ENCODE assay signal across 8 cellular contexts in genomic region chr12:53501615-53502181, GRCh38. TPM values are rescaled to one million over a fixed set of nuclear protein-coding genes. Genes with fewer than 3 reads are reported as not detected.
DNase-seq lines count a peak whose midpoint lies in the region; TF ChIP-seq lines count a peak whose summit lies in the region.

No MANE protein-coding gene starts in this region.

- intact Hi-C loops in dorsolateral prefrontal cortex (cut with DNase I): loop anchor here (1.0 to 10.0 kb wide), 6 partner anchors 49 to 179 kb away; partner anchors contain the start of genes PCBP2 (in 2 of the 2), AAAS (in 1 of the 2) and ATP5MC2 (in 1 of the 2)

- no peak for TF ChIP-seq RAD21 in neural cell (conservative IDR thresholded peaks at IDR 0.05)

- TF ChIP-seq CTCF in C4-2B (conservative IDR thresholded peaks at IDR 0.05): no peak
- no peak for TF ChIP-seq CTCF in MM.1S (IDR thresholded peaks at IDR 0.05; ENCODE audit: low read length)
- no peak for TF ChIP-seq CTCF in dorsolateral prefrontal cortex (IDR thresholded peaks at IDR 0.05 in 54 of 56, conservative IDR thresholded peaks at IDR 0.05 in 2 of 56; ENCODE audit: low read depth in 1 of 56, partially characterized antibody in 56 of 56)
- no peak for TF ChIP-seq CTCF in neural cell (IDR thresholded peaks at IDR 0.05; ENCODE audit: poor library complexity, severe bottlenecking)

- H3K4me1 ChIP-seq in MM.1S (ENCODE audit: low read length): peaks cover 13% of the 10 kb centered on the region

- H3K9ac ChIP-seq in MM.1S (ENCODE audit: low read length): peak overlapping the region; percentile 96
- peak overlapping the region; percentile 88 for H3K9ac ChIP-seq in neural cell (ENCODE audit: low read length)

- H4K20me1 ChIP-seq in MM.1S (ENCODE audit: insufficient read depth, low read length) (no peaks in the 10 kb centered on the region), neural cell (ENCODE audit: insufficient read depth) (no peaks in the 10 kb centered on the region)

- no peaks in the 10 kb centered on the region for H3K9me2 ChIP-seq in MM.1S (replicated peaks; ENCODE audit: insufficient read depth, low read length)
- H3K9me2 ChIP-seq in neural cell (ENCODE audit: insufficient read depth, low read length): no peaks in the 10 kb centered on the region

- H3K27me3 ChIP-seq in MM.1S (replicated peaks; ENCODE audit: insufficient read depth, low read length) (no peaks in the 10 kb centered on the region), dorsolateral prefrontal cortex (no peaks in the 10 kb centered on the region), neural cell (ENCODE audit: insufficient read depth, low read depth, low read length) (no peaks in the 10 kb centered on the region)

- H3K9me3 ChIP-seq in MM.1S (replicated peaks; ENCODE audit: insufficient read depth, low read length): no peaks in the 10 kb centered on the region
- H3K9me3 ChIP-seq in neural cell (ENCODE audit: low read length): no peaks in the 10 kb centered on the region

- H3K27ac ChIP-seq in C4-2B: peak overlapping the region; percentile 98
- peak overlapping the region; percentile 88 for H3K27ac ChIP-seq in MM.1S (ENCODE audit: low read length)
- peak overlapping the region; percentile 94 to 100 (median 99) for H3K27ac ChIP-seq in dorsolateral prefrontal cortex
- H3K27ac ChIP-seq in neural cell (ENCODE audit: low read length): peak overlapping the region; percentile 99

- H3K4me3 ChIP-seq in MM.1S (ENCODE audit: low read length): peak overlapping the region; percentile 84
- H3K4me3 ChIP-seq in dorsolateral prefrontal cortex: peak overlapping the region; percentile 52 to 100 (median 80)
- peak overlapping the region; percentile 71 for H3K4me3 ChIP-seq in neural cell (ENCODE audit: low read length)

- H3K36me3 ChIP-seq in MM.1S (replicated peaks; ENCODE audit: insufficient read depth, low read length) (no peaks in the 10 kb centered on the region), neural cell (ENCODE audit: insufficient read depth, low read length) (peaks cover 3% of the 10 kb centered on the region)

- DNase-seq in MM.1S (no peak), dorsolateral prefrontal cortex (peak in 2 of 10 donors; percentile 87 to 92), NCI-H82 (lab: John Stamatoyannopoulos, UW) (no peak), NCI-H1436 (lab: John Stamatoyannopoulos, UW) (no peak), DMS153 treated with DMSO at 0.1 percent for 48 hours (lab: John Stamatoyannopoulos, UW; ENCODE audit: unreplicated experiment) (no peak), NCI-H446 treated with DMSO at 0.1 percent for 48 hours (lab: John Stamatoyannopoulos, UW) (no peak)

- H2AFZ ChIP-seq in MM.1S (ENCODE audit: low read length) (peak overlapping the region; percentile 86), neural cell (ENCODE audit: low read depth, low read length) (peak overlapping the region; percentile 41)

- H3F3A ChIP-seq in MM.1S (ENCODE audit: insufficient read depth, low read length) (peaks cover 9% of the 10 kb centered on the region), neural cell (ENCODE audit: insufficient read depth, low read length, poor library complexity, severe bottlenecking) (peaks cover 13% of the 10 kb centered on the region)

- TF ChIP-seq EP300 in neural cell (conservative IDR thresholded peaks at IDR 0.05; ENCODE audit: poor library complexity, severe bottlenecking): no peak

- peak overlapping the region; percentile 100 for H3K4me2 ChIP-seq in MM.1S (ENCODE audit: low read depth, low read length)
- peak overlapping the region; percentile 100 for H3K4me2 ChIP-seq in neural cell (ENCODE audit: low read length)

- H3K79me2 ChIP-seq in MM.1S (ENCODE audit: low read length) (peaks cover 49% of the 10 kb centered on the region), neural cell (replicated peaks; ENCODE audit: insufficient read depth, low read length) (peaks cover 37% of the 10 kb centered on the region)

TF ChIP-seq in neural cell, 6 proteins besides CTCF, POLR2A, EP300 and RAD21:
- TF ChIP-seq, protein P1, sequence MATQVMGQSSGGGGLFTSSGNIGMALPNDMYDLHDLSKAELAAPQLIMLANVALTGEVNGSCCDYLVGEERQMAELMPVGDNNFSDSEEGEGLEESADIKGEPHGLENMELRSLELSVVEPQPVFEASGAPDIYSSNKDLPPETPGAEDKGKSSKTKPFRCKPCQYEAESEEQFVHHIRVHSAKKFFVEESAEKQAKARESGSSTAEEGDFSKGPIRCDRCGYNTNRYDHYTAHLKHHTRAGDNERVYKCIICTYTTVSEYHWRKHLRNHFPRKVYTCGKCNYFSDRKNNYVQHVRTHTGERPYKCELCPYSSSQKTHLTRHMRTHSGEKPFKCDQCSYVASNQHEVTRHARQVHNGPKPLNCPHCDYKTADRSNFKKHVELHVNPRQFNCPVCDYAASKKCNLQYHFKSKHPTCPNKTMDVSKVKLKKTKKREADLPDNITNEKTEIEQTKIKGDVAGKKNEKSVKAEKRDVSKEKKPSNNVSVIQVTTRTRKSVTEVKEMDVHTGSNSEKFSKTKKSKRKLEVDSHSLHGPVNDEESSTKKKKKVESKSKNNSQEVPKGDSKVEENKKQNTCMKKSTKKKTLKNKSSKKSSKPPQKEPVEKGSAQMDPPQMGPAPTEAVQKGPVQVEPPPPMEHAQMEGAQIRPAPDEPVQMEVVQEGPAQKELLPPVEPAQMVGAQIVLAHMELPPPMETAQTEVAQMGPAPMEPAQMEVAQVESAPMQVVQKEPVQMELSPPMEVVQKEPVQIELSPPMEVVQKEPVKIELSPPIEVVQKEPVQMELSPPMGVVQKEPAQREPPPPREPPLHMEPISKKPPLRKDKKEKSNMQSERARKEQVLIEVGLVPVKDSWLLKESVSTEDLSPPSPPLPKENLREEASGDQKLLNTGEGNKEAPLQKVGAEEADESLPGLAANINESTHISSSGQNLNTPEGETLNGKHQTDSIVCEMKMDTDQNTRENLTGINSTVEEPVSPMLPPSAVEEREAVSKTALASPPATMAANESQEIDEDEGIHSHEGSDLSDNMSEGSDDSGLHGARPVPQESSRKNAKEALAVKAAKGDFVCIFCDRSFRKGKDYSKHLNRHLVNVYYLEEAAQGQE (IDR thresholded peaks at IDR 0.05; ENCODE audit: borderline replicate concordance): no peak
- TF ChIP-seq TAF1 (IDR thresholded peaks at IDR 0.05; ENCODE audit: low read depth): no peak
- no peak for TF ChIP-seq EZH2 (IDR thresholded peaks at IDR 0.05; ENCODE audit: borderline replicate concordance, insufficient read depth, low read length, poor library complexity, severe bottlenecking)
- TF ChIP-seq SMC3 (conservative IDR thresholded peaks at IDR 0.05; ENCODE audit: poor library complexity): no peak
- TF ChIP-seq POLR2AphosphoS5 (IDR thresholded peaks at IDR 0.05): no peak
- no peak for TF ChIP-seq MXI1 (conservative IDR thresholded peaks at IDR 0.05; ENCODE audit: poor library complexity, severe bottlenecking)
TF ChIP-seq in neural cell: peak in this region for 0.

RNA-seq across cellular contexts. Expression of gene TARBP2, which starts 0.6 kb away (rescaled TPM):
- total RNA-seq in dorsolateral prefrontal cortex: 10 to 100 TPM; 10.9 to 29.5 (median 20.9) TPM
- polyA plus RNA-seq in neural cell: 135 and 162 TPM in 2 replicates
- 54.4 and 60.6 TPM in 2 replicates for polyA minus RNA-seq in neural cell

RNA-seq across cellular contexts. Expression of gene MAP3K12, which starts 2.4 kb away (rescaled TPM):
- total RNA-seq in dorsolateral prefrontal cortex: 100 to 1,000 TPM in 1 of 120 experiments, 10 to 100 TPM in 119; 43.4 to 126 (median 69.4) TPM
- 82.0 and 87.0 TPM in 2 replicates for polyA plus RNA-seq in neural cell
- 76.3 and 78.4 TPM in 2 replicates for polyA minus RNA-seq in neural cell

RNA-seq across cellular contexts. Expression of gene NPFF, which starts 5.6 kb away (rescaled TPM):
- total RNA-seq in dorsolateral prefrontal cortex: 1 to 10 TPM in 3 of 120 experiments, not detected in 117; 1.8 to 2.1 (median 2.0) TPM
- not detected in 2 replicates for polyA plus RNA-seq in neural cell
- not detected in 2 replicates for polyA minus RNA-seq in neural cell

RNA-seq across cellular contexts. Expression of gene PCBP2, which starts 49.8 kb away (rescaled TPM):
- 100 to 1,000 TPM; 394 to 594 (median 494) TPM for total RNA-seq in dorsolateral prefrontal cortex
- polyA plus RNA-seq in neural cell: 242 and 261 TPM in 2 replicates
- 275 and 404 TPM in 2 replicates for polyA minus RNA-seq in neural cell
